In the genomic region with DNA sequence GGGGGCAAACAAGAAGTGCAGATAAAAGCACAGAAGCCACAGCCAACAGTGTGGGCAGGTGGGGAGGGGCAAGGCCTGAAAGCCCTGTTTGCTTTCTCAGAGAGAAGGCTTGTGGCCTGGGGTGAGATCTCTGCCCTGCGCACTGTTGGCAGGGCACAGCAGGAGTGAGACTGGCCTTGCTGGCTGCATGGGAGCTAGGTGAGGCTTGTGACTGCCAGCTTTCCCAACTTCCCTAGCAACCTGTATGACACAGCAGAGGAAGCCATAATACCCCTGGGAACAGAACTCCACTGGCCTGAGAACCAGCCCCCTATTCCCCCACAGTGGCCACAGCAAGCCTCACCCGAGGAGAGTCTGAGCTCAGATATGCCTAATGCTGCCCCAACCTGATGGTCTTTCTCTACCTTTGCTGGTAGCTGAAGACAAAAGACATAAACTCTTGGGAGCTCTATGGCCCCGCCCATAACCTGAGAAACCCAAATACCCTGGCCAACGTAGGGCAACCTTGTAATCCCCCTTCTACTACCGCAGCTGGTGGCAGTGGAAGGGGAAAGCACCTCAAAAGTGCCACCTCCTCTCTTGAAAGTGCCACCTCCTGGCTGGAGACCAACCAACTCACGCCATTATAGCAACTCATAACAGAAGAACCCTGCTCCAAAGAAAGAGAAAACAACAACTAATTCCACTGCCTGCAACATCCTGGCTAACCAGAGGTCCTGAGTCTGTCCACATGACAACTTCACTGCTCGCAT, we compare ENCODE assay signal across 18 cellular contexts. TPM values are rescaled to one million over a fixed set of nuclear protein-coding genes. Genes with fewer than 3 reads are reported as not detected.
DNase-seq lines count a peak whose midpoint lies in the region; ATAC-seq and TF ChIP-seq lines count a peak whose summit lies in the region.
"Had no signal": no experiment of that assay in that cellular context is flagged by ENCODE, and none has a peak within 500 bp of the region (broad histone marks: within the 10 kb centered on the region; RNA-seq: fewer than 3 reads in every experiment).

No MANE protein-coding gene starts in this region.

- H3K4me3 ChIP-seq in HCT116 (replicated peaks in 1 of 2; ENCODE audit: low read depth in 1 of 2, low read length in 2 of 2) (no peak overlapping the region), tibial nerve (no peak overlapping the region)
- H3K4me3 ChIP-seq: hepatocyte, lower lobe of right lung, ovary had no signal

- DNase-seq in HCT116 (ENCODE audit: low read depth, low spot score) (no peak), activated B cell treated with CpG ODN at 0.5 μM for 24 hours (no peak), NCI-H82 treated with DMSO at 0.1 percent for 48 hours (lab: John Stamatoyannopoulos, UW; ENCODE audit: unreplicated experiment) (no peak), G401 (ENCODE audit: low spot score) (no peak), tibial nerve (ENCODE audit: low spot score in 2 of 2) (no peak)
- DNase-seq in naive thymus-derived CD8-positive, alpha-beta T cell, result peak in 2 of 10 donors; percentile 15 to 28
- DNase-seq: caudate nucleus; lower lobe of right lung; NCI-H1048; NCI-H510A; ovary; SHP77; stimulated activated CD4-positive, alpha-beta T cell treated with anti-CD3 and anti-CD28 coated beads, Interleukin-4, amount 100 ng/mL, for 1 hour; substantia nigra had no signal

- no peak overlapping the region for H2AFZ ChIP-seq in HCT116 (ENCODE audit: low read depth, low read length, poor library complexity, severe bottlenecking)
- H2AFZ ChIP-seq: hepatocyte had no signal

- TF ChIP-seq RAD21 in HCT116 (IDR thresholded peaks at IDR 0.05; ENCODE audit: low read depth), result no peak

- no peak overlapping the region for H3K4me3 Mint-ChIP-seq in activated B cell treated with CpG ODN at 0.5 μM for 24 hours
- peak overlapping the region in 4 of 10 donors; percentile 7 to 50 (median 30) for H3K4me3 Mint-ChIP-seq in naive thymus-derived CD8-positive, alpha-beta T cell

- no TSS peak for BruUV-seq in HCT116 (replicated peaks; lab: Mats Ljungman, UMichigan)

- H3K9me3 ChIP-seq in HCT116 (ENCODE audit: control insufficient read depth in 1 of 2, insufficient read depth in 1 of 2, low read depth in 1 of 2, low read length in 2 of 2), result no peaks in the 10 kb centered on the region
- peaks cover 0 to 11% (median 0%) of the 10 kb centered on the region in 4 donors for H3K9me3 ChIP-seq in tibial nerve
- H3K9me3 ChIP-seq: lower lobe of right lung, ovary had no signal

- no peak for TF ChIP-seq POLR2A in HCT116 (IDR thresholded peaks at IDR 0.05; ENCODE audit: borderline replicate concordance, extremely low read depth, insufficient read depth, insufficient read length)
- no peak for TF ChIP-seq POLR2A in tibial nerve (IDR thresholded peaks at IDR 0.05)

- no peak overlapping the region for H3K4me2 ChIP-seq in HCT116 (ENCODE audit: low read length)
- H3K4me2 ChIP-seq: hepatocyte had no signal

- TF ChIP-seq CTCF in HCT116 (IDR thresholded peaks at IDR 0.05 in 2 of 3, conservative IDR thresholded peaks at IDR 0.05 in 1 of 3; ENCODE audit: borderline replicate concordance in 1 of 3, insufficient read depth in 1 of 3, low read depth in 2 of 3, low read length in 2 of 3) (no peak), activated B cell treated with CpG ODN at 0.5 μM for 24 hours (IDR thresholded peaks at IDR 0.05) (no peak), tibial nerve (IDR thresholded peaks at IDR 0.05) (no peak)

- ATAC-seq in GM18511 (IDR thresholded peaks at IDR 0.05; ENCODE audit: unreplicated experiment), result peak; percentile 56
- 0 out of 2 replicates have a peak, but pooled peaks have one; percentile 29 for ATAC-seq in HCT116
- peak; percentile 63 for ATAC-seq in activated B cell treated with CpG ODN at 0.5 μM for 24 hours (ENCODE audit: low read depth)
- peak in 1 of 2 donors; percentile 70 for ATAC-seq in naive thymus-derived CD8-positive, alpha-beta T cell
- no peak for ATAC-seq in HG03469 (IDR thresholded peaks at IDR 0.05; ENCODE audit: unreplicated experiment)
- ATAC-seq: lower lobe of right lung had no signal

- H3K79me2 ChIP-seq in HCT116 (ENCODE audit: insufficient read depth, low read length), result no peaks in the 10 kb centered on the region
- H3K79me2 ChIP-seq: hepatocyte had no signal

- WGBS in tibial nerve, 2 donors, result 80 to 82% methylated on average over 7 of the region's 7 CpGs

- no peak overlapping the region for H3K27ac ChIP-seq in HCT116 (ENCODE audit: low read depth, low read length)
- H3K27ac ChIP-seq in tibial nerve, result no peak overlapping the region
- H3K27ac ChIP-seq: epithelial cell of prostate, hepatocyte, lower lobe of right lung, ovary had no signal

- H4K20me1 ChIP-seq in HCT116 (ENCODE audit: insufficient read depth), result no peaks in the 10 kb centered on the region

- no peaks in the 10 kb centered on the region for H3K36me3 Mint-ChIP-seq in activated B cell treated with CpG ODN at 0.5 μM for 24 hours (ENCODE audit: low read depth)
- H3K36me3 Mint-ChIP-seq in naive thymus-derived CD8-positive, alpha-beta T cell, result peaks cover 0 to 3% (median 0%) of the 10 kb centered on the region in 3 donors

- intact Hi-C loops in HCT116 (cut with micrococcal nuclease), result no loop called here
- intact Hi-C loops in activated B cell treated with CpG ODN at 0.5 μM for 24 hours (cut with micrococcal nuclease), result no loop called here

- H3K27me3 ChIP-seq in HCT116 (ENCODE audit: insufficient read depth, low read length) (no peaks in the 10 kb centered on the region), tibial nerve (no peaks in the 10 kb centered on the region)
- H3K27me3 ChIP-seq: hepatocyte, ovary had no signal

- no peak for TF ChIP-seq EP300 in tibial nerve (IDR thresholded peaks at IDR 0.05)

- no peaks in the 10 kb centered on the region for H3K9me3 Mint-ChIP-seq in activated B cell treated with CpG ODN at 0.5 μM for 24 hours
- peaks cover 0 to 2% (median 0%) of the 10 kb centered on the region in 9 donors for H3K9me3 Mint-ChIP-seq in naive thymus-derived CD8-positive, alpha-beta T cell

- H3K9ac ChIP-seq in HCT116 (ENCODE audit: low read length), result no peak overlapping the region

- H3K27me3 Mint-ChIP-seq in activated B cell treated with CpG ODN at 0.5 μM for 24 hours, result no peaks in the 10 kb centered on the region
- peaks cover 0 to 3% (median 0%) of the 10 kb centered on the region in 5 donors for H3K27me3 Mint-ChIP-seq in naive thymus-derived CD8-positive, alpha-beta T cell

- in situ Hi-C loops in G401 (cut with HindIII; ENCODE audit: low sequenced_read_pairs), result no loop called here

- no peaks in the 10 kb centered on the region for H3K36me3 ChIP-seq in HCT116 (ENCODE audit: control insufficient read depth in 1 of 2, insufficient read depth in 2 of 2, low read length in 2 of 2)
- H3K36me3 ChIP-seq in tibial nerve, result peaks cover 0 to 19% (median 0%) of the 10 kb centered on the region in 3 donors
- H3K36me3 ChIP-seq: lower lobe of right lung, ovary had no signal

- no peaks in the 10 kb centered on the region for H3K9me2 ChIP-seq in HCT116 (ENCODE audit: insufficient read depth)

- RAD21 ChIA-PET in HCT116 (lab: Charles Lee; ENCODE audit: low non-redundant PET in 1 of 2, low total read pairs in 2 of 2, uncharacterized antibody in 2 of 2, unreplicated experiment in 2 of 2), result no interaction called here

- no peak overlapping the region for H3K27ac Mint-ChIP-seq in activated B cell treated with CpG ODN at 0.5 μM for 24 hours
- H3K27ac Mint-ChIP-seq in naive thymus-derived CD8-positive, alpha-beta T cell, result peak overlapping the region in 6 of 10 donors; percentile 20 to 84 (median 52)

- H3K4me1 ChIP-seq in HCT116 (ENCODE audit: control insufficient read depth in 1 of 2, insufficient read depth in 2 of 2, low read length in 2 of 2) (peaks cover 0 to 14% of the 10 kb centered on the region in 2 experiments; a peak in 1 of 4 replicates), tibial nerve (no peaks in the 10 kb centered on the region)
- H3K4me1 ChIP-seq: lower lobe of right lung had no signal

- CTCF ChIA-PET in HCT116 (lab: Charles Lee), result interaction anchor here (1.9 kb wide), 1 partner anchor 804 kb away, joined by 5 read pairs; no protein-coding TSS in a partner anchor
- CTCF ChIA-PET in activated B cell treated with CpG ODN at 0.5 μM for 24 hours (lab: Charles Lee), result interaction anchor here (0.9 kb wide), 1 partner anchor 11 kb away, joined by 4 read pairs; no protein-coding TSS in a partner anchor

- peaks cover 20% of the 10 kb centered on the region for H3K4me1 Mint-ChIP-seq in activated B cell treated with CpG ODN at 0.5 μM for 24 hours
- peaks cover 12 to 42% (median 30%) of the 10 kb centered on the region in 4 donors for H3K4me1 Mint-ChIP-seq in naive thymus-derived CD8-positive, alpha-beta T cell

- POLR2A ChIA-PET in HCT116 (lab: Charles Lee), result interaction anchor here (0.9 kb wide), 1 partner anchor 46 kb away, joined by 3 read pairs; no protein-coding TSS in a partner anchor
- POLR2A ChIA-PET in activated B cell treated with CpG ODN at 0.5 μM for 24 hours (lab: Charles Lee), result no interaction called here
- POLR2A ChIA-PET in naive thymus-derived CD8-positive, alpha-beta T cell (lab: Charles Lee), result no interaction called here

TF ChIP-seq in HCT116, 20 proteins besides CTCF, POLR2A, EP300 and RAD21 (continues in another document):
- TF ChIP-seq, protein P1, sequence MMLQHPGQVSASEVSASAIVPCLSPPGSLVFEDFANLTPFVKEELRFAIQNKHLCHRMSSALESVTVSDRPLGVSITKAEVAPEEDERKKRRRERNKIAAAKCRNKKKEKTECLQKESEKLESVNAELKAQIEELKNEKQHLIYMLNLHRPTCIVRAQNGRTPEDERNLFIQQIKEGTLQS (IDR thresholded peaks at IDR 0.05), result no peak
- TF ChIP-seq TCF7L2 (IDR thresholded peaks at IDR 0.05; ENCODE audit: borderline replicate concordance, extremely low read depth, insufficient read depth, insufficient read length) (no peak), FOSL1 (IDR thresholded peaks at IDR 0.05; ENCODE audit: low read depth) (no peak), CEBPB (IDR thresholded peaks at IDR 0.05; ENCODE audit: low read depth) (no peak), CBX3 (IDR thresholded peaks at IDR 0.05; ENCODE audit: low read depth) (no peak), POLR2AphosphoS5 (IDR thresholded peaks at IDR 0.05; ENCODE audit: low read depth, low read length) (no peak), ZFX (IDR thresholded peaks at IDR 0.05) (no peak)

RNA-seq across cellular contexts. Expression of gene LCT, which starts 44.4 kb away (rescaled TPM):
- total RNA-seq in HCT116 (2021; ENCODE audit: unreplicated experiment) (0.12 TPM), activated B cell treated with CpG ODN at 0.5 μM for 24 hours (not detected in 2 replicates), tibial nerve (under 1 TPM in 1 of 4 donors, not detected in 3; under 0.01 TPM)
- 0.01 and 0.03 TPM in 2 replicates for polyA plus RNA-seq in HCT116 (2012)
- under 1 TPM; 0.22 to 0.36 TPM for total RNA-seq in naive thymus-derived CD8-positive, alpha-beta T cell
- not detected for polyA plus RNA-seq in naive thymus-derived CD8-positive, alpha-beta T cell
- total RNA-seq in G401 (2014; rRNA removed; shearing (Covaris generic)), result not detected in 2 replicates
- total RNA-seq: lower lobe of right lung had no signal
- polyA plus RNA-seq: ovary had no signal

RNA-seq across cellular contexts. Expression of gene UBXN4, which starts 50.9 kb away (rescaled TPM):
- total RNA-seq in HCT116 (2021; ENCODE audit: unreplicated experiment) (69.7 TPM), activated B cell treated with CpG ODN at 0.5 μM for 24 hours (87.8 and 107 TPM in 2 replicates), tibial nerve (10 to 100 TPM; 57.6 to 72.0 (median 63.3) TPM)
- polyA plus RNA-seq in HCT116 (2012), result 37.6 and 46.1 TPM in 2 replicates
- total RNA-seq in naive thymus-derived CD8-positive, alpha-beta T cell, result 100 to 1,000 TPM; 142 TPM
- polyA plus RNA-seq in naive thymus-derived CD8-positive, alpha-beta T cell, result 100 to 1,000 TPM in 2 of 3 donors, 10 to 100 TPM in 1; 89.4 to 117 (median 110) TPM
- total RNA-seq in G401 (2014; rRNA removed; shearing (Covaris generic)), result 58.6 and 73.5 TPM in 2 replicates
